17 cellular contexts compared by ENCODE assay signal in the genomic region with DNA sequence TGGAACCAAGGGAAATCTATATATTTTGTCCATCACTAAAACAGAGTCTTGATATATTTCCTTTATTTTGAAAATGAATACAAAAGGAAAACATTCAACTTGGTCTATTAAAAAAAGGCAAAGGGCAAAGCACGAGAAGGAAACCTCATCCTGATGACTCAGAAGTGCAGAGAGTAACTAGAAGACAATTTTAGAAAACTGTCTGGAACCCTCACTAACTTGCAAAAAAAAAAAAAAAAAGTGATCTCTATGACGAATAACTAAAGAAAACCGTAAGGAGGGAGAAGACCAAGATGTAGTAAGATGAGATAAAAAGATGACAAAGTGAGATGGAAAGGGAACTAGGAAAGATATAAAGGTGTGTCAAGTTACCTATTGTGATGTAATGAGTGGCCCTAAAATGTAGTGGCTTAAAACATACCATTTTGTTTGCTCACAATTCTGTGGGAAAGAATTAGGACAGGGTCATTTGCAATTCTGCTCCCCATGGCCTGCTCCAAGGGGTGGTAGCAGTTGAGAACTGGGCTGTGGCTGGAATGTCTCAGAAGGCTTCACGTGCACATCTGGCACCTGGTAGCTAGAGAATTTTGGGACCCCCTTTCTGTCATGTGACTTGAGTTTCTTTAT.
DNase-seq lines count a peak whose midpoint lies in the region; ATAC-seq, FAIRE-seq and TF ChIP-seq lines count a peak whose summit lies in the region.
"Had no signal": no experiment of that assay in that cellular context is flagged by ENCODE, and none has a peak within 500 bp of the region (broad histone marks: within the 10 kb centered on the region; RNA-seq: fewer than 3 reads in every experiment).

No MANE protein-coding gene starts in this region.

- no peak overlapping the region for H2BK120ac ChIP-seq in mesenchymal stem cell (ENCODE audit: low read depth, low read length)

- TF ChIP-seq CTCF in HFFc6 (IDR thresholded peaks at IDR 0.05) (no peak), K562 (IDR thresholded peaks at IDR 0.05 in 2 of 3, conservative IDR thresholded peaks at IDR 0.05 in 1 of 3; ENCODE audit: insufficient read depth in 2 of 3, low read depth in 1 of 3, low read length in 3 of 3) (no peak), body of pancreas (IDR thresholded peaks at IDR 0.05) (no peak)

- in situ Hi-C loops in K562 (cut with MboI) = no loop called here

- H3K27ac Mint-ChIP-seq in HFFc6 = peak overlapping the region; percentile 10
- H3K27ac Mint-ChIP-seq: stimulated activated effector memory CD8-positive, alpha-beta T cell treated with anti-CD3 and anti-CD28 coated beads, Interleukin-12 subunit alpha, Interleukin-12 subunit beta, amount 100 ng/mL, for 72 hours had no signal

- peaks cover 11% of the 10 kb centered on the region; the same call in 1 of the 2 replicates for H3K9me3 Mint-ChIP-seq in HFFc6

- no peak for TF ChIP-seq EP300 in K562 (IDR thresholded peaks at IDR 0.05; ENCODE audit: low read length)

- no peak overlapping the region for H3K18ac ChIP-seq in mesenchymal stem cell (ENCODE audit: low read depth in 1 of 2, low read length in 2 of 2)

- H2AFZ ChIP-seq in K562 (ENCODE audit: low read depth, low read length) = no peak overlapping the region
- H2AFZ ChIP-seq in mesenchymal stem cell (ENCODE audit: low read depth, low read length) = no peak overlapping the region

- H3K36me3 Mint-ChIP-seq in HFFc6 (ENCODE audit: low read depth) = peaks cover 9% of the 10 kb centered on the region
- H3K36me3 Mint-ChIP-seq: stimulated activated effector memory CD8-positive, alpha-beta T cell treated with anti-CD3 and anti-CD28 coated beads, Interleukin-12 subunit alpha, Interleukin-12 subunit beta, amount 100 ng/mL, for 72 hours had no signal

- no peaks in the 10 kb centered on the region; the same call in 1 of the 2 replicates for H3K27me3 Mint-ChIP-seq in HFFc6 (ENCODE audit: insufficient read depth)

- H3K14ac ChIP-seq in mesenchymal stem cell (ENCODE audit: low read length in 2 of 2) = no peak overlapping the region

- H2BK5ac ChIP-seq in mesenchymal stem cell (ENCODE audit: low read depth, low read length, poor library complexity, severe bottlenecking) = no peak overlapping the region

- H3K27ac ChIP-seq in K562 (ENCODE audit: extremely low read depth, low read depth, low read length) = no peak overlapping the region
- peak overlapping the region; percentile 27 for H3K27ac ChIP-seq in mesenchymal stem cell (ENCODE audit: low read length, poor library complexity, severe bottlenecking)
- no peak overlapping the region for H3K27ac ChIP-seq in body of pancreas

- ATAC-seq in K562 (no peak), body of pancreas (no peak)
- ATAC-seq: left colon; stimulated activated effector memory CD8-positive, alpha-beta T cell treated with anti-CD3 and anti-CD28 coated beads, Interleukin-12 subunit alpha, Interleukin-12 subunit beta, amount 100 ng/mL, for 72 hours had no signal

- no peaks in the 10 kb centered on the region for H3K27me3 ChIP-seq in K562 (ENCODE audit: control insufficient read depth in 2 of 2, insufficient read depth in 2 of 2, low read length in 2 of 2)
- no peaks in the 10 kb centered on the region for H3K27me3 ChIP-seq in mesenchymal stem cell (ENCODE audit: control insufficient read depth in 1 of 2, insufficient read depth in 1 of 2, low read length in 2 of 2)
- H3K27me3 ChIP-seq in body of pancreas = no peaks in the 10 kb centered on the region
- H3K27me3 ChIP-seq: ascending aorta had no signal

- intact Hi-C loops in K562 (cut with micrococcal nuclease) = no loop called here
- intact Hi-C loops in body of pancreas (cut with DNase I) = no loop called here

- H3K36me3 ChIP-seq in K562 (ENCODE audit: control insufficient read depth, insufficient read depth, low read length) = no peaks in the 10 kb centered on the region; the same call in 2 of the 3 replicates
- H3K36me3 ChIP-seq in mesenchymal stem cell (ENCODE audit: control insufficient read depth in 1 of 2, insufficient read depth in 2 of 2, low read depth in 1 of 2, low read length in 2 of 2) = no peaks in the 10 kb centered on the region
- no peaks in the 10 kb centered on the region for H3K36me3 ChIP-seq in body of pancreas (replicated peaks in 1 of 2; ENCODE audit: insufficient read depth in 1 of 2, low read depth in 2 of 2)
- H3K36me3 ChIP-seq: ascending aorta, thoracic aorta had no signal

- no peaks in the 10 kb centered on the region for H3K79me1 ChIP-seq in mesenchymal stem cell (replicated peaks; ENCODE audit: low read length, poor library complexity, severe bottlenecking)

- TF ChIP-seq POLR2A in K562 (conservative IDR thresholded peaks at IDR 0.05) = no peak
- no peak for TF ChIP-seq POLR2A in body of pancreas (IDR thresholded peaks at IDR 0.05)

- no peak overlapping the region for H3K4me2 ChIP-seq in K562 (ENCODE audit: insufficient read depth, low read length)
- no peak overlapping the region for H3K4me2 ChIP-seq in mesenchymal stem cell (ENCODE audit: low read length, poor library complexity, severe bottlenecking)

- H2BK12ac ChIP-seq in mesenchymal stem cell (ENCODE audit: low read length in 2 of 2) = no peak overlapping the region

- no peak for TF ChIP-seq RAD21 in K562 (CRISPR knock-in tag; conservative IDR thresholded peaks at IDR 0.05 in 1 of 2, IDR thresholded peaks at IDR 0.05 in 1 of 2)

- H3K9ac ChIP-seq in K562 (ENCODE audit: insufficient read depth in 1 of 2, low read depth in 2 of 2, low read length in 2 of 2) (no peak overlapping the region), mesenchymal stem cell (ENCODE audit: low read length) (peak overlapping the region; percentile 59)

- no TSS peak for BruUV-seq in K562 (replicated peaks; lab: Mats Ljungman, UMichigan)

- FAIRE-seq in K562 (lab: Jason Lieb, UNC) (no peak), frontal cortex (lab: Jason Lieb, UNC) (no peak)

- CTCF ChIA-PET in K562 (lab: Yijun Ruan, JAX; ENCODE audit: low intra/inter-chr PET ratio) = no interaction called here

- H2AK5ac ChIP-seq in mesenchymal stem cell (ENCODE audit: low read length, severe bottlenecking) = no peak overlapping the region

- peaks cover 32% of the 10 kb centered on the region for H3K4me1 Mint-ChIP-seq in HFFc6 (ENCODE audit: low read depth)
- H3K4me1 Mint-ChIP-seq: stimulated activated effector memory CD8-positive, alpha-beta T cell treated with anti-CD3 and anti-CD28 coated beads, Interleukin-12 subunit alpha, Interleukin-12 subunit beta, amount 100 ng/mL, for 72 hours had no signal

- H3K9me3 ChIP-seq in K562 (replicated peaks; ENCODE audit: control insufficient read depth, insufficient read depth, low read depth, low read length) (no peaks in the 10 kb centered on the region), mesenchymal stem cell (ENCODE audit: control insufficient read depth, low read length) (peaks cover 11% of the 10 kb centered on the region), body of pancreas (no peaks in the 10 kb centered on the region)
- H3K9me3 ChIP-seq: ascending aorta, thoracic aorta had no signal

- no peak overlapping the region for H3K4me3 ChIP-seq in K562
- no peak overlapping the region for H3K4me3 ChIP-seq in mesenchymal stem cell (ENCODE audit: insufficient read depth in 1 of 2, low read depth in 1 of 2, low read length in 2 of 2)
- H3K4me3 ChIP-seq in body of pancreas = no peak overlapping the region
- H3K4me3 ChIP-seq: ascending aorta, coronary artery, thoracic aorta had no signal

- H4K8ac ChIP-seq in mesenchymal stem cell (ENCODE audit: low read length) = peak overlapping the region; percentile 55

- H3K4me1 ChIP-seq in K562 (replicated peaks in 1 of 2; ENCODE audit: control insufficient read depth in 2 of 2, insufficient read depth in 2 of 2, low read length in 2 of 2) (no peaks in the 10 kb centered on the region), mesenchymal stem cell (ENCODE audit: control insufficient read depth, insufficient read depth, low read depth, low read length) (peaks cover 6% of the 10 kb centered on the region), body of pancreas (no peaks in the 10 kb centered on the region)

- no peak overlapping the region for H3K23ac ChIP-seq in mesenchymal stem cell (ENCODE audit: low read length in 2 of 2)

- WGBS in K562 (ENCODE audit: insufficient coverage, low coverage, missing lambda C conversion rate) = 3% methylated on average over 4 of the region's 4 CpGs
- 35% methylated on average over 4 of the region's 4 CpGs for WGBS in mesenchymal stem cell
- WGBS in body of pancreas, 2 donors = 64 to 75% methylated on average over 4 of the region's 4 CpGs

- H4K91ac ChIP-seq in mesenchymal stem cell (ENCODE audit: low read length) = no peak overlapping the region

- H4K20me1 ChIP-seq in K562 (replicated peaks; ENCODE audit: control insufficient read depth, insufficient read depth, low read length) = no peaks in the 10 kb centered on the region

- POLR2A ChIA-PET in K562 (lab: Yijun Ruan, JAX) = interaction anchor here (0.7 kb wide), 1 partner anchor 10 kb away, joined by 3 read pairs; no protein-coding TSS in a partner anchor

- H3K79me2 ChIP-seq in K562 (ENCODE audit: control insufficient read depth, insufficient read depth, low read length) = no peaks in the 10 kb centered on the region

- H3K4me3 Mint-ChIP-seq in HFFc6 = peak overlapping the region; percentile 3; the same call in 1 of the 2 replicates
- H3K4me3 Mint-ChIP-seq: stimulated activated effector memory CD8-positive, alpha-beta T cell treated with anti-CD3 and anti-CD28 coated beads, Interleukin-12 subunit alpha, Interleukin-12 subunit beta, amount 100 ng/mL, for 72 hours had no signal

- no peak overlapping the region for H3K4ac ChIP-seq in mesenchymal stem cell (ENCODE audit: low read depth in 1 of 2, low read length in 2 of 2)

- DNase-seq in AG08395 (ENCODE audit: low spot score) (peak; percentile 66), HFFc6 (peak; percentile 46), K562 (ENCODE audit: extremely low read depth in 1 of 4, low spot score in 3 of 4) (no peak), mesenchymal stem cell (peak; percentile 42), NCI-H1417 (lab: John Stamatoyannopoulos, UW) (no peak), body of pancreas (no peak), frontal cortex (ENCODE audit: low spot score in 2 of 2) (no peak)
- no peak for DNase-seq in activated CD8-positive, alpha-beta memory T cell treated with anti-CD3 and anti-CD28 coated beads for 24 hours
- DNase-seq: activated CD4-positive, alpha-beta T cell treated with anti-CD3 and anti-CD28 coated beads, Interleukin-2, amount 50 U/mL, for 1 hour; activated naive CD4-positive, alpha-beta T cell treated with Interleukin-2 at 50 U/mL for 16 hours; activated T-cell treated with anti-CD3 and anti-CD28 coated beads for 4 hours; left colon; RPMI8226 had no signal

- no peaks in the 10 kb centered on the region for H3K9me1 ChIP-seq in K562 (ENCODE audit: control insufficient read depth, insufficient read depth, low read length)

- H2BK15ac ChIP-seq in mesenchymal stem cell (ENCODE audit: low read depth, poor library complexity, severe bottlenecking) = no peak overlapping the region

TF ChIP-seq in K562, 482 proteins besides CTCF, POLR2A, EP300 and RAD21 (continues in another document):
- TF ChIP-seq, protein P1, sequence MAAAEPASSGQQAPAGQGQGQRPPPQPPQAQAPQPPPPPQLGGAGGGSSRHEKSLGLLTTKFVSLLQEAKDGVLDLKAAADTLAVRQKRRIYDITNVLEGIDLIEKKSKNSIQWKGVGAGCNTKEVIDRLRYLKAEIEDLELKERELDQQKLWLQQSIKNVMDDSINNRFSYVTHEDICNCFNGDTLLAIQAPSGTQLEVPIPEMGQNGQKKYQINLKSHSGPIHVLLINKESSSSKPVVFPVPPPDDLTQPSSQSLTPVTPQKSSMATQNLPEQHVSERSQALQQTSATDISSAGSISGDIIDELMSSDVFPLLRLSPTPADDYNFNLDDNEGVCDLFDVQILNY (CRISPR knock-in tag; IDR thresholded peaks at IDR 0.05) = no peak

Comparison
In these comparisons a context has a peak if more than half of its experiments do, and no peak if none do; other contexts are left out.
1. DNase-seq: peak in AG08395 (single experiment), HFFc6 (single experiment) and mesenchymal stem cell (single experiment); none in K562 (0 of 4), NCI-H1417 (0 of 3), body of pancreas (0 of 4), activated CD8-positive, alpha-beta memory T cell treated with anti-CD3 and anti-CD28 coated beads for 24 hours (single experiment) and frontal cortex (0 of 2).